1 cellular context compared by ENCODE assay signal in genomic region chr3:44729384-44729910, GRCh38.
TF ChIP-seq lines count a peak whose summit lies in the region.

ZNF501 (plus strand) TSS chr3:44729635; CDS start chr3:44734422, 4,787 bp downstream.

TF ChIP-seq in K562, 482 proteins besides CTCF, POLR2A, EP300 and RAD21 (continued from another document and continues in another):
- no peak for TF ChIP-seq FUS (optimal IDR thresholded peaks at IDR 0.05; ENCODE audit: low read depth, low read length)
- peak; percentile 39; the same call in 1 of the 2 replicates for TF ChIP-seq CHD2 (IDR thresholded peaks at IDR 0.05; ENCODE audit: low read depth, low read length)
- TF ChIP-seq, protein P1, sequence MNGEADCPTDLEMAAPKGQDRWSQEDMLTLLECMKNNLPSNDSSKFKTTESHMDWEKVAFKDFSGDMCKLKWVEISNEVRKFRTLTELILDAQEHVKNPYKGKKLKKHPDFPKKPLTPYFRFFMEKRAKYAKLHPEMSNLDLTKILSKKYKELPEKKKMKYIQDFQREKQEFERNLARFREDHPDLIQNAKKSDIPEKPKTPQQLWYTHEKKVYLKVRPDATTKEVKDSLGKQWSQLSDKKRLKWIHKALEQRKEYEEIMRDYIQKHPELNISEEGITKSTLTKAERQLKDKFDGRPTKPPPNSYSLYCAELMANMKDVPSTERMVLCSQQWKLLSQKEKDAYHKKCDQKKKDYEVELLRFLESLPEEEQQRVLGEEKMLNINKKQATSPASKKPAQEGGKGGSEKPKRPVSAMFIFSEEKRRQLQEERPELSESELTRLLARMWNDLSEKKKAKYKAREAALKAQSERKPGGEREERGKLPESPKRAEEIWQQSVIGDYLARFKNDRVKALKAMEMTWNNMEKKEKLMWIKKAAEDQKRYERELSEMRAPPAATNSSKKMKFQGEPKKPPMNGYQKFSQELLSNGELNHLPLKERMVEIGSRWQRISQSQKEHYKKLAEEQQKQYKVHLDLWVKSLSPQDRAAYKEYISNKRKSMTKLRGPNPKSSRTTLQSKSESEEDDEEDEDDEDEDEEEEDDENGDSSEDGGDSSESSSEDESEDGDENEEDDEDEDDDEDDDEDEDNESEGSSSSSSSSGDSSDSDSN (IDR thresholded peaks at IDR 0.05; ENCODE audit: borderline replicate concordance in 1 of 2, low read depth in 2 of 2, low read length in 2 of 2) = peak; percentile 67 to 85; a peak in 2 of 4 replicates
- TF ChIP-seq, protein P2, sequence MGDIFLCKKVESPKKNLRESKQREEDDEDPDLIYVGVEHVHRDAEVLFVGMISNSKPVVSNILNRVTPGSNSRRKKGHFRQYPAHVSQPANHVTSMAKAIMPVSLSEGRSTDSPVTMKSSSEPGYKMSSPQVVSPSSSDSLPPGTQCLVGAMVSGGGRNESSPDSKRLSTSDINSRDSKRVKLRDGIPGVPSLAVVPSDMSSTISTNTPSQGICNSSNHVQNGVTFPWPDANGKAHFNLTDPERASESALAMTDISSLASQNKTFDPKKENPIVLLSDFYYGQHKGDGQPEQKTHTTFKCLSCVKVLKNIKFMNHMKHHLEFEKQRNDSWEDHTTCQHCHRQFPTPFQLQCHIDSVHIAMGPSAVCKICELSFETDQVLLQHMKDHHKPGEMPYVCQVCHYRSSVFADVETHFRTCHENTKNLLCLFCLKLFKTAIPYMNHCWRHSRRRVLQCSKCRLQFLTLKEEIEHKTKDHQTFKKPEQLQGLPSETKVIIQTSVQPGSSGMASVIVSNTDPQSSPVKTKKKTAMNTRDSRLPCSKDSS (IDR thresholded peaks at IDR 0.05; ENCODE audit: low read depth, partially characterized antibody) = no peak
- peak; percentile 50 for TF ChIP-seq CCNT2 (IDR thresholded peaks at IDR 0.05; ENCODE audit: borderline replicate concordance, extremely low read depth, insufficient read length, low read depth, low read length)
- no peak for TF ChIP-seq FOS (IDR thresholded peaks at IDR 0.05; ENCODE audit: extremely low read depth, insufficient read length)
- peak; percentile 90; the same call in 1 of the 2 replicates for TF ChIP-seq ESRRA (IDR thresholded peaks at IDR 0.05; ENCODE audit: borderline replicate concordance, low read depth)
- peak; percentile 48 for TF ChIP-seq HNRNPLL (IDR thresholded peaks at IDR 0.05; ENCODE audit: low read depth, low read length, poor library complexity, severe bottlenecking)
- TF ChIP-seq ZBTB1 (CRISPR knock-in tag; IDR thresholded peaks at IDR 0.05; ENCODE audit: borderline replicate concordance, low read depth) = no peak
- 0 out of 2 replicates have a peak, but pooled peaks have one; percentile 18 for TF ChIP-seq MEF2D (tag; conservative IDR thresholded peaks at IDR 0.05; ENCODE audit: low read depth)
- TF ChIP-seq TRIM28 (IDR thresholded peaks at IDR 0.05) = no peak
- TF ChIP-seq, protein P3, sequence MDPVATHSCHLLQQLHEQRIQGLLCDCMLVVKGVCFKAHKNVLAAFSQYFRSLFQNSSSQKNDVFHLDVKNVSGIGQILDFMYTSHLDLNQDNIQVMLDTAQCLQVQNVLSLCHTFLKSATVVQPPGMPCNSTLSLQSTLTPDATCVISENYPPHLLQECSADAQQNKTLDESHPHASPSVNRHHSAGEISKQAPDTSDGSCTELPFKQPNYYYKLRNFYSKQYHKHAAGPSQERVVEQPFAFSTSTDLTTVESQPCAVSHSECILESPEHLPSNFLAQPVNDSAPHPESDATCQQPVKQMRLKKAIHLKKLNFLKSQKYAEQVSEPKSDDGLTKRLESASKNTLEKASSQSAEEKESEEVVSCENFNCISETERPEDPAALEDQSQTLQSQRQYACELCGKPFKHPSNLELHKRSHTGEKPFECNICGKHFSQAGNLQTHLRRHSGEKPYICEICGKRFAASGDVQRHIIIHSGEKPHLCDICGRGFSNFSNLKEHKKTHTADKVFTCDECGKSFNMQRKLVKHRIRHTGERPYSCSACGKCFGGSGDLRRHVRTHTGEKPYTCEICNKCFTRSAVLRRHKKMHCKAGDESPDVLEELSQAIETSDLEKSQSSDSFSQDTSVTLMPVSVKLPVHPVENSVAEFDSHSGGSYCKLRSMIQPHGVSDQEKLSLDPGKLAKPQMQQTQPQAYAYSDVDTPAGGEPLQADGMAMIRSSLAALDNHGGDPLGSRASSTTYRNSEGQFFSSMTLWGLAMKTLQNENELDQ (CRISPR knock-in tag; IDR thresholded peaks at IDR 0.05; ENCODE audit: borderline replicate concordance) = no peak
- TF ChIP-seq POLR2G (IDR thresholded peaks at IDR 0.05; ENCODE audit: low read depth, low read length) = peak; percentile 96
- no peak for TF ChIP-seq ILK (tag; IDR thresholded peaks at IDR 0.05; ENCODE audit: borderline replicate concordance, low read depth)
- TF ChIP-seq, protein P4, sequence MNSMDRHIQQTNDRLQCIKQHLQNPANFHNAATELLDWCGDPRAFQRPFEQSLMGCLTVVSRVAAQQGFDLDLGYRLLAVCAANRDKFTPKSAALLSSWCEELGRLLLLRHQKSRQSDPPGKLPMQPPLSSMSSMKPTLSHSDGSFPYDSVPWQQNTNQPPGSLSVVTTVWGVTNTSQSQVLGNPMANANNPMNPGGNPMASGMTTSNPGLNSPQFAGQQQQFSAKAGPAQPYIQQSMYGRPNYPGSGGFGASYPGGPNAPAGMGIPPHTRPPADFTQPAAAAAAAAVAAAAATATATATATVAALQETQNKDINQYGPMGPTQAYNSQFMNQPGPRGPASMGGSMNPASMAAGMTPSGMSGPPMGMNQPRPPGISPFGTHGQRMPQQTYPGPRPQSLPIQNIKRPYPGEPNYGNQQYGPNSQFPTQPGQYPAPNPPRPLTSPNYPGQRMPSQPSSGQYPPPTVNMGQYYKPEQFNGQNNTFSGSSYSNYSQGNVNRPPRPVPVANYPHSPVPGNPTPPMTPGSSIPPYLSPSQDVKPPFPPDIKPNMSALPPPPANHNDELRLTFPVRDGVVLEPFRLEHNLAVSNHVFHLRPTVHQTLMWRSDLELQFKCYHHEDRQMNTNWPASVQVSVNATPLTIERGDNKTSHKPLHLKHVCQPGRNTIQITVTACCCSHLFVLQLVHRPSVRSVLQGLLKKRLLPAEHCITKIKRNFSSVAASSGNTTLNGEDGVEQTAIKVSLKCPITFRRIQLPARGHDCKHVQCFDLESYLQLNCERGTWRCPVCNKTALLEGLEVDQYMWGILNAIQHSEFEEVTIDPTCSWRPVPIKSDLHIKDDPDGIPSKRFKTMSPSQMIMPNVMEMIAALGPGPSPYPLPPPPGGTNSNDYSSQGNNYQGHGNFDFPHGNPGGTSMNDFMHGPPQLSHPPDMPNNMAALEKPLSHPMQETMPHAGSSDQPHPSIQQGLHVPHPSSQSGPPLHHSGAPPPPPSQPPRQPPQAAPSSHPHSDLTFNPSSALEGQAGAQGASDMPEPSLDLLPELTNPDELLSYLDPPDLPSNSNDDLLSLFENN (IDR thresholded peaks at IDR 0.05; ENCODE audit: low read depth in 2 of 2, low read length in 2 of 2) = no peak; a peak in 1 of 4 replicates
- no peak for TF ChIP-seq KDM2B (CRISPR knock-in tag; IDR thresholded peaks at IDR 0.05)
- TF ChIP-seq ZNF12 (CRISPR knock-in tag; IDR thresholded peaks at IDR 0.05) = peak; percentile 92
- peak; percentile 76 for TF ChIP-seq GABPB1 (CRISPR knock-in tag; IDR thresholded peaks at IDR 0.05)
- TF ChIP-seq JUN (IDR thresholded peaks at IDR 0.05; ENCODE audit: borderline replicate concordance, low read depth, low read length) = peak; percentile 61; the same call in 1 of the 2 replicates
- TF ChIP-seq JUN (CRISPR knock-in tag; IDR thresholded peaks at IDR 0.05; ENCODE audit: borderline replicate concordance) = no peak
- no peak for TF ChIP-seq XRCC3 (IDR thresholded peaks at IDR 0.05)
- peak; percentile 35; the same call in 1 of the 2 replicates for TF ChIP-seq MYBL2 (IDR thresholded peaks at IDR 0.05; ENCODE audit: low read depth)
- no peak for TF ChIP-seq MYBL2 (CRISPR knock-in tag; IDR thresholded peaks at IDR 0.05; ENCODE audit: borderline replicate concordance)
- TF ChIP-seq CREBBP (IDR thresholded peaks at IDR 0.05; ENCODE audit: low read depth, low read length) = no peak
- no peak for TF ChIP-seq PYGO2 (tag; IDR thresholded peaks at IDR 0.05)
- TF ChIP-seq, protein P5, sequence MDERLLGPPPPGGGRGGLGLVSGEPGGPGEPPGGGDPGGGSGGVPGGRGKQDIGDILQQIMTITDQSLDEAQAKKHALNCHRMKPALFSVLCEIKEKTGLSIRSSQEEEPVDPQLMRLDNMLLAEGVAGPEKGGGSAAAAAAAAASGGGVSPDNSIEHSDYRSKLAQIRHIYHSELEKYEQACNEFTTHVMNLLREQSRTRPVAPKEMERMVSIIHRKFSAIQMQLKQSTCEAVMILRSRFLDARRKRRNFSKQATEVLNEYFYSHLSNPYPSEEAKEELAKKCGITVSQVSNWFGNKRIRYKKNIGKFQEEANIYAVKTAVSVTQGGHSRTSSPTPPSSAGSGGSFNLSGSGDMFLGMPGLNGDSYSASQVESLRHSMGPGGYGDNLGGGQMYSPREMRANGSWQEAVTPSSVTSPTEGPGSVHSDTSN (CRISPR knock-in tag; IDR thresholded peaks at IDR 0.05; ENCODE audit: low read depth) = no peak
- TF ChIP-seq, protein P5 (tag; conservative IDR thresholded peaks at IDR 0.05; ENCODE audit: low read depth) = no peak
- peak; percentile 89 for TF ChIP-seq NBN (IDR thresholded peaks at IDR 0.05; ENCODE audit: low read depth)
- TF ChIP-seq XRCC4 (IDR thresholded peaks at IDR 0.05; ENCODE audit: extremely low read depth, insufficient read depth, insufficient read length) = no peak
- TF ChIP-seq ZNF639 (CRISPR knock-in tag; conservative IDR thresholded peaks at IDR 0.05 in 1 of 2, IDR thresholded peaks at IDR 0.05 in 1 of 2) = 0 out of 4 replicates have a peak, but pooled peaks of 1 of the 2 experiments have one; percentile 67
- peak; percentile 100 for TF ChIP-seq CREM (IDR thresholded peaks at IDR 0.05; ENCODE audit: low read depth)
- TF ChIP-seq TCFL5 (CRISPR knock-in tag; conservative IDR thresholded peaks at IDR 0.05) = no peak
- no peak for TF ChIP-seq ZC3H11A (IDR thresholded peaks at IDR 0.05; ENCODE audit: low read depth, low read length)
- TF ChIP-seq MTA3 (IDR thresholded peaks at IDR 0.05; ENCODE audit: borderline replicate concordance) = no peak; the same call in 1 of the 2 replicates
- peak; percentile 81; the same call in 1 of the 2 replicates for TF ChIP-seq ERF (CRISPR knock-in tag; IDR thresholded peaks at IDR 0.05)
- no peak for TF ChIP-seq NCOA4 (IDR thresholded peaks at IDR 0.05; ENCODE audit: partially characterized antibody)
- TF ChIP-seq ZNF274 (IDR thresholded peaks at IDR 0.05; ENCODE audit: borderline replicate concordance, low read depth, low read length) = no peak; the same call in 1 of the 2 replicates
- TF ChIP-seq USF1 (CRISPR knock-in tag; IDR thresholded peaks at IDR 0.05) = peak; percentile 35; the same call in 1 of the 2 replicates
- TF ChIP-seq, protein P6, sequence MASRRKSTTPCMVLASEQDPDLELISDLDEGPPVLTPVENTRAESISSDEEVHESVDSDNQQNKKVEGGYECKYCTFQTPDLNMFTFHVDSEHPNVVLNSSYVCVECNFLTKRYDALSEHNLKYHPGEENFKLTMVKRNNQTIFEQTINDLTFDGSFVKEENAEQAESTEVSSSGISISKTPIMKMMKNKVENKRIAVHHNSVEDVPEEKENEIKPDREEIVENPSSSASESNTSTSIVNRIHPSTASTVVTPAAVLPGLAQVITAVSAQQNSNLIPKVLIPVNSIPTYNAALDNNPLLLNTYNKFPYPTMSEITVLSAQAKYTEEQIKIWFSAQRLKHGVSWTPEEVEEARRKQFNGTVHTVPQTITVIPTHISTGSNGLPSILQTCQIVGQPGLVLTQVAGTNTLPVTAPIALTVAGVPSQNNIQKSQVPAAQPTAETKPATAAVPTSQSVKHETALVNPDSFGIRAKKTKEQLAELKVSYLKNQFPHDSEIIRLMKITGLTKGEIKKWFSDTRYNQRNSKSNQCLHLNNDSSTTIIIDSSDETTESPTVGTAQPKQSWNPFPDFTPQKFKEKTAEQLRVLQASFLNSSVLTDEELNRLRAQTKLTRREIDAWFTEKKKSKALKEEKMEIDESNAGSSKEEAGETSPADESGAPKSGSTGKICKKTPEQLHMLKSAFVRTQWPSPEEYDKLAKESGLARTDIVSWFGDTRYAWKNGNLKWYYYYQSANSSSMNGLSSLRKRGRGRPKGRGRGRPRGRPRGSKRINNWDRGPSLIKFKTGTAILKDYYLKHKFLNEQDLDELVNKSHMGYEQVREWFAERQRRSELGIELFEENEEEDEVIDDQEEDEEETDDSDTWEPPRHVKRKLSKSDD (conservative IDR thresholded peaks at IDR 0.05; ENCODE audit: low read length) = 0 out of 2 replicates have a peak, but pooled peaks have one; percentile 64
- peak; percentile 83 for TF ChIP-seq JUND (IDR thresholded peaks at IDR 0.05; ENCODE audit: borderline replicate concordance, low read depth, low read length)
- TF ChIP-seq JUND (tag; IDR thresholded peaks at IDR 0.05; ENCODE audit: borderline replicate concordance, low read depth, low read length) = peak; percentile 3; the same call in 1 of the 3 replicates
- no peak for TF ChIP-seq PHTF2 (CRISPR knock-in tag; IDR thresholded peaks at IDR 0.05)
- TF ChIP-seq CBX1 (IDR thresholded peaks at IDR 0.05; ENCODE audit: low read depth) = peak; percentile 98
- TF ChIP-seq TAF1 (IDR thresholded peaks at IDR 0.05; ENCODE audit: control insufficient read depth, extremely low read depth, insufficient read depth, low read length, severe bottlenecking) = peak; percentile 73
- TF ChIP-seq SNRNP70 (optimal IDR thresholded peaks at IDR 0.05; ENCODE audit: low read depth, low read length) = no peak
